In genomic region chr19:6458695-6459355, GRCh38 we compare ENCODE assay signal across 8 cellular contexts. TPM values are rescaled to one million over a fixed set of nuclear protein-coding genes. Genes with fewer than 3 reads are reported as not detected.
A peak's percentile ranks its signal among the peaks of the same experiment; 100 is the strongest.
DNase-seq lines count a peak whose midpoint lies in the region; ATAC-seq and TF ChIP-seq lines count a peak whose summit lies in the region.

No MANE protein-coding gene starts in this region.

- H3K27me3 ChIP-seq in IMR-90 (ENCODE audit: control insufficient read depth, insufficient read depth, low read length), result peaks cover 4% of the 10 kb centered on the region

- TF ChIP-seq CTCF in AG09309 (IDR thresholded peaks at IDR 0.05; ENCODE audit: control insufficient read depth, insufficient read depth, low read depth, low read length, missing control alignments), result no peak
- TF ChIP-seq CTCF in IMR-90 (conservative IDR thresholded peaks at IDR 0.05; ENCODE audit: low read depth, low read length), result no peak
- no peak for TF ChIP-seq CTCF in choroid plexus epithelial cell (conservative IDR thresholded peaks at IDR 0.05; ENCODE audit: low read depth, low read length)
- no peak for TF ChIP-seq CTCF in mucosa of descending colon (IDR thresholded peaks at IDR 0.05)

- H4K5ac ChIP-seq in IMR-90 (ENCODE audit: low read depth, low read length), result no peak overlapping the region

- POLR2A ChIA-PET in IMR-90 (lab: Charles Lee; ENCODE audit: unreplicated experiment), result no interaction called here

- H2AK5ac ChIP-seq in IMR-90 (ENCODE audit: low read depth, low read length), result no peak overlapping the region

- DNase-seq in AG09309 (ENCODE audit: low read depth) (no peak), IMR-90 (no peak), choroid plexus epithelial cell (ENCODE audit: low read depth) (no peak), mucosa of descending colon (peak; percentile 38 to 67 (median 67)), NCI-H1694 treated with DMSO at 0.1 percent for 48 hours (lab: John Stamatoyannopoulos, UW) (no peak)
- no peak for DNase-seq in effector CD8-positive, alpha-beta T cell (lab: John Stamatoyannopoulos, UW)

- H3K9ac ChIP-seq in IMR-90 (ENCODE audit: low read depth, low read length), result peak overlapping the region; percentile 27

- no peak overlapping the region for H4K91ac ChIP-seq in IMR-90 (ENCODE audit: insufficient read depth, low read depth, low read length)

- TF ChIP-seq RAD21 in IMR-90 (IDR thresholded peaks at IDR 0.05; ENCODE audit: low read length), result no peak

- 20% methylated on average over 5 of the region's 24 CpGs; no CpG with 5 or more reads in 1 of the 2 experiments for WGBS in IMR-90 (ENCODE audit: extremely low coverage in 2 of 2, insufficient read length in 1 of 2), 2 experiments

- H3K36me3 ChIP-seq in IMR-90 (ENCODE audit: control insufficient read depth, insufficient read depth, low read length) (peaks cover 8% of the 10 kb centered on the region), mucosa of descending colon (ENCODE audit: low read depth) (peaks cover 8% of the 10 kb centered on the region)

- H3K79me1 ChIP-seq in IMR-90 (ENCODE audit: low read depth in 1 of 2, low read length in 2 of 2), result peaks cover 0 to 3% of the 10 kb centered on the region in 2 experiments; a peak in 1 of 4 replicates

- ATAC-seq in IMR-90 (ENCODE audit: low read depth) (no peak), mucosa of descending colon (peak; percentile 27), GM19455 (IDR thresholded peaks at IDR 0.05; ENCODE audit: unreplicated experiment) (no peak), GM21360 (IDR thresholded peaks at IDR 0.05; ENCODE audit: unreplicated experiment) (no peak)

- intact Hi-C loops in IMR-90 (cut with micrococcal nuclease), result loop anchor here (10.0 kb wide), 1 partner anchor 664 kb away; the partner anchor contains the start of gene DUS3L
- intact Hi-C loops in mucosa of descending colon (cut with DNase I, micrococcal nuclease), result no loop called here

- H3K4me1 ChIP-seq in IMR-90 (ENCODE audit: control insufficient read depth, insufficient read depth, low read length) (peaks cover 3% of the 10 kb centered on the region; the same call in 1 of the 2 replicates), mucosa of descending colon (ENCODE audit: low read depth) (peaks cover 27% of the 10 kb centered on the region)

- H3K9me3 ChIP-seq in IMR-90 (ENCODE audit: control insufficient read depth, insufficient read depth, low read length), result peaks cover 9% of the 10 kb centered on the region; the same call in 1 of the 2 replicates
- H3K9me3 ChIP-seq in mucosa of descending colon, result peaks cover 5% of the 10 kb centered on the region

- H3K27ac ChIP-seq in IMR-90 (ENCODE audit: insufficient read depth, low read length), result no peak overlapping the region

- H2AFZ ChIP-seq in IMR-90 (replicated peaks; ENCODE audit: low read length, poor library complexity), result peak overlapping the region; percentile 90

- H2BK5ac ChIP-seq in IMR-90 (ENCODE audit: low read depth, low read length, poor library complexity, severe bottlenecking), result no peak overlapping the region

- dilution Hi-C loops in IMR-90 (cut with HindIII; ENCODE audit: low sequenced_read_pairs, unreplicated experiment), result no loop called here

- no peak overlapping the region for H2BK120ac ChIP-seq in IMR-90 (ENCODE audit: low read depth, low read length)

- H3K56ac ChIP-seq in IMR-90 (ENCODE audit: extremely low read depth, insufficient read depth, low read length), result no peak overlapping the region

- no peak overlapping the region for H4K8ac ChIP-seq in IMR-90 (ENCODE audit: low read depth in 2 of 2, low read length in 2 of 2)

- H3K18ac ChIP-seq in IMR-90 (ENCODE audit: low read depth, low read length), result no peak overlapping the region

- no TSS peak for BruUV-seq in IMR-90 (replicated peaks; lab: Mats Ljungman, UMichigan)

- peak overlapping the region; percentile 70 for H3K4me3 ChIP-seq in AG09309 (ENCODE audit: control insufficient read depth, low read depth, low read length)
- peak overlapping the region; percentile 58 for H3K4me3 ChIP-seq in IMR-90 (ENCODE audit: insufficient read depth, low read depth, low read length)
- H3K4me3 ChIP-seq in choroid plexus epithelial cell (ENCODE audit: low read depth, low read length), result peak overlapping the region; percentile 73
- peak overlapping the region; percentile 56 for H3K4me3 ChIP-seq in mucosa of descending colon

- H2AK9ac ChIP-seq in IMR-90 (replicated peaks; ENCODE audit: low read depth, low read length, poor library complexity), result peak overlapping the region; percentile 52

- no peak overlapping the region for H3K23ac ChIP-seq in IMR-90 (ENCODE audit: low read depth, low read length)

- peak overlapping the region; percentile 66 for H3K4me2 ChIP-seq in IMR-90 (ENCODE audit: low read depth, low read length)

- H3K14ac ChIP-seq in IMR-90 (replicated peaks; ENCODE audit: low read depth, low read length), result no peak overlapping the region

- H3K9me1 ChIP-seq in IMR-90 (ENCODE audit: insufficient read depth, low read length), result no peaks in the 10 kb centered on the region; the same call in 1 of the 2 replicates

- no peak overlapping the region for H2BK20ac ChIP-seq in IMR-90 (ENCODE audit: low read depth, low read length)

- no peak for TF ChIP-seq POLR2A in IMR-90 (IDR thresholded peaks at IDR 0.05; ENCODE audit: low read depth, low read length)

- CTCF ChIA-PET in IMR-90 (lab: Yijun Ruan, JAX), result interaction anchor here (0.6 kb wide), 1 partner anchor 170 kb away, joined by 4 read pairs; no protein-coding TSS in a partner anchor

- no peaks in the 10 kb centered on the region for H4K20me1 ChIP-seq in IMR-90 (ENCODE audit: insufficient read depth, low read length)

- H2BK15ac ChIP-seq in IMR-90 (ENCODE audit: low read depth, low read length), result no peak overlapping the region

- H3K4ac ChIP-seq in IMR-90 (ENCODE audit: low read depth, low read length), result no peak overlapping the region

- in situ Hi-C loops in IMR-90 (cut with MboI; ENCODE audit: low sequenced_read_pairs), result no loop called here

TF ChIP-seq in IMR-90, 13 proteins besides CTCF, POLR2A, EP300 and RAD21:
- TF ChIP-seq MAFK (IDR thresholded peaks at IDR 0.05; ENCODE audit: low read depth, low read length) (no peak), RCOR1 (IDR thresholded peaks at IDR 0.05; ENCODE audit: insufficient replicate concordance, low read length) (no peak)
TF ChIP-seq in IMR-90: peak in this region for 0.

RNA-seq across cellular contexts. Expression of gene SLC25A23, which starts 0.8 kb away (rescaled TPM):
- total RNA-seq in IMR-90 (2012; rRNA removed), result 7.0 and 7.8 TPM in 2 replicates
- 7.6 and 8.2 TPM in 2 replicates for polyA plus RNA-seq in IMR-90 (2012; rRNA removed)
- 10.1 and 15.8 TPM in 2 replicates for polyA plus RNA-seq in IMR-90 (2012; cell fraction: cytosol; rRNA removed)
- polyA plus RNA-seq in IMR-90 (2012; cell fraction: nucleus; rRNA removed; ENCODE audit: low replicate concordance), result 9.0 and 17.1 TPM in 2 replicates
- total RNA-seq in mucosa of descending colon, result 100 to 1,000 TPM; 106 to 181 (median 116) TPM

RNA-seq across cellular contexts. Expression of gene CRB3, which starts 5.2 kb away (rescaled TPM):
- total RNA-seq in IMR-90 (2012; rRNA removed), result not detected in 2 replicates
- not detected in 2 replicates for polyA plus RNA-seq in IMR-90 (2012; rRNA removed)
- 0.13 TPM in 1 of 2 replicates, not detected in the other for polyA plus RNA-seq in IMR-90 (2012; cell fraction: cytosol; rRNA removed)
- 0.12 TPM in 1 of 2 replicates, not detected in the other for polyA plus RNA-seq in IMR-90 (2012; cell fraction: nucleus; rRNA removed; ENCODE audit: low replicate concordance)
- total RNA-seq in mucosa of descending colon, result 100 to 1,000 TPM in 1 of 3 donors, 10 to 100 TPM in 2; 49.9 to 139 (median 86.0) TPM

RNA-seq across cellular contexts. Expression of gene DENND1C, which starts 22.8 kb away (rescaled TPM):
- total RNA-seq in IMR-90 (2012; rRNA removed), result not detected in 2 replicates
- not detected in 2 replicates for polyA plus RNA-seq in IMR-90 (2012; rRNA removed)
- not detected in 2 replicates for polyA plus RNA-seq in IMR-90 (2012; cell fraction: cytosol; rRNA removed)
- 0.12 and 0.32 TPM in 2 replicates for polyA plus RNA-seq in IMR-90 (2012; cell fraction: nucleus; rRNA removed; ENCODE audit: low replicate concordance)
- total RNA-seq in mucosa of descending colon, result 1 to 10 TPM; 3.8 to 4.7 (median 4.1) TPM

RNA-seq across cellular contexts. Expression of gene SLC25A41, which starts 25.3 kb away (rescaled TPM):
- total RNA-seq in IMR-90 (2012; rRNA removed), result not detected in 2 replicates
- 0.14 TPM in 1 of 2 replicates, not detected in the other for polyA plus RNA-seq in IMR-90 (2012; rRNA removed)
- polyA plus RNA-seq in IMR-90 (2012; cell fraction: cytosol; rRNA removed), result 0.08 and 0.14 TPM in 2 replicates
- 0.28 and 0.66 TPM in 2 replicates for polyA plus RNA-seq in IMR-90 (2012; cell fraction: nucleus; rRNA removed; ENCODE audit: low replicate concordance)
- total RNA-seq in mucosa of descending colon, result 1 to 10 TPM in 1 of 3 donors, under 1 TPM in 2; 0.32 to 1.4 (median 0.43) TPM

RNA-seq across cellular contexts. Expression of gene KHSRP, which starts 34.2 kb away (rescaled TPM):
- total RNA-seq in IMR-90 (2012; rRNA removed), result 31.9 and 34.4 TPM in 2 replicates
- 93.7 and 103 TPM in 2 replicates for polyA plus RNA-seq in IMR-90 (2012; rRNA removed)
- polyA plus RNA-seq in IMR-90 (2012; cell fraction: cytosol; rRNA removed), result 57.2 and 108 TPM in 2 replicates
- 89.4 and 124 TPM in 2 replicates for polyA plus RNA-seq in IMR-90 (2012; cell fraction: nucleus; rRNA removed; ENCODE audit: low replicate concordance)
- 100 to 1,000 TPM; 187 to 241 (median 236) TPM for total RNA-seq in mucosa of descending colon

Comparison
In these comparisons a context has a peak if more than half of its experiments do, and no peak if none do; other contexts are left out.
1. DNase-seq: peak in mucosa of descending colon (3 of 3); none in AG09309 (single experiment), IMR-90 (single experiment), choroid plexus epithelial cell (single experiment), effector CD8-positive, alpha-beta T cell (single experiment) and NCI-H1694 treated with DMSO at 0.1 percent for 48 hours (single experiment).
2. RNA of gene SLC25A23, which starts 0.8 kb away (total RNA-seq): 106 to 181 TPM in mucosa of descending colon; 7.0 to 7.8 TPM in IMR-90; every median in the first group is over 10 times any median in the second.
3. RNA of gene CRB3, which starts 5.2 kb away (total RNA-seq): 49.9 to 139 TPM in mucosa of descending colon; not detected in IMR-90; every median in the first group is over 10 times any median in the second.
4. Peak in every context shown above with its lines, with median percentiles within 50 percentile points of each other: H3K4me3 ChIP-seq.